Comparison of ENCODE assay signal across 22 cellular contexts in the genomic region with DNA sequence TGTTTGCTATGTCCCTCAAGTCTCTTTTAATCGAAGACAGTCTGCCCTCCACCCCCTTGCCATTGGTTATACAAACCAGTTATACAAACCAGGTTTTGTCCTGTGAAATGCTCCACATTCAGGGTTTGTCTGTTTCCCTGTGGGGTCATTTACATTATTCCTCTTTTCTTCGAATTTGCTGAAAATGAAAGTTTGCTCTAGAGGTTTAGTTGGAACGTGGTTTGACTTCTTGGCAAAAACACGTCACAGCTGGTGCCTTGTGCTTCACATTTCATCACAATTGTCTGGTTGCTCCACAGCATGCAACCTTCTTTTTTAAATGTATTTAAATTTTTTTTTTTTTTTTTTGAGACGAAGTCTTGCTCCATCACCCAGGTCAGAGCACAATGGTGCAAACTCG. TPM values are rescaled to one million over a fixed set of nuclear protein-coding genes. Genes with fewer than 3 reads are reported as not detected.
DNase-seq lines count a peak whose midpoint lies in the region; ATAC-seq and TF ChIP-seq lines count a peak whose summit lies in the region.
"Had no signal": no experiment of that assay in that cellular context is flagged by ENCODE, and none has a peak within 500 bp of the region (broad histone marks: within the 10 kb centered on the region; RNA-seq: fewer than 3 reads in every experiment).

No MANE protein-coding gene starts in this region.

- no peaks in the 10 kb centered on the region for H4K20me1 ChIP-seq in MM.1S (ENCODE audit: insufficient read depth, low read length)

- no peak overlapping the region for H2AFZ ChIP-seq in MM.1S (ENCODE audit: low read length)

- no peak for TF ChIP-seq CTCF in natural killer cell (IDR thresholded peaks at IDR 0.05)
- TF ChIP-seq CTCF in WTC11 (IDR thresholded peaks at IDR 0.05) = no peak
- no peak for TF ChIP-seq CTCF in fibroblast of mammary gland (conservative IDR thresholded peaks at IDR 0.05; ENCODE audit: control insufficient read depth, insufficient read depth, low read depth, low read length)
- no peak for TF ChIP-seq CTCF in upper lobe of right lung (IDR thresholded peaks at IDR 0.05)
- no peak for TF ChIP-seq CTCF in MM.1S (IDR thresholded peaks at IDR 0.05; ENCODE audit: low read length)
- no peak for TF ChIP-seq CTCF in stomach (IDR thresholded peaks at IDR 0.05)

- ATAC-seq in natural killer cell treated with Interleukin-12 subunit alpha and Interleukin-12 subunit beta and Interleukin-15 and Interleukin-18, amount 100 ng/mL, for 72 hours = peak; percentile 37 to 71
- ATAC-seq in natural killer cell (no peak), WTC11 (no peak), upper lobe of right lung (no peak)
- ATAC-seq: Panc1, SK-N-SH treated with all-trans-retinoic acid at 6 μM for 48 hours had no signal

- no peak for TF ChIP-seq EP300 in stomach (IDR thresholded peaks at IDR 0.05)

- intact Hi-C loops in natural killer cell (cut with micrococcal nuclease) (no loop called here), upper lobe of right lung (cut with DNase I) (no loop called here), stomach (cut with DNase I; ENCODE audit: low total_unique reads) (no loop called here)

- no peaks in the 10 kb centered on the region for H3K9me2 ChIP-seq in MM.1S (replicated peaks; ENCODE audit: insufficient read depth, low read length)

- no peaks in the 10 kb centered on the region for H3K9me3 Mint-ChIP-seq in natural killer cell treated with Interleukin-12 subunit alpha and Interleukin-12 subunit beta and Interleukin-15 and Interleukin-18, amount 100 ng/mL, for 72 hours
- H3K9me3 Mint-ChIP-seq in natural killer cell (no peaks in the 10 kb centered on the region), WTC11 (no peaks in the 10 kb centered on the region)

- no peaks in the 10 kb centered on the region for H3K9me3 ChIP-seq in upper lobe of right lung
- no peaks in the 10 kb centered on the region for H3K9me3 ChIP-seq in MM.1S (replicated peaks; ENCODE audit: insufficient read depth, low read length)
- H3K9me3 ChIP-seq in stomach = no peaks in the 10 kb centered on the region
- H3K9me3 ChIP-seq: gastrocnemius medialis, sigmoid colon had no signal

- CTCF ChIA-PET in WTC11 (lab: Charles Lee) = no interaction called here

- H3K79me2 ChIP-seq in MM.1S (ENCODE audit: low read length) = no peaks in the 10 kb centered on the region

- H3F3A ChIP-seq in MM.1S (ENCODE audit: insufficient read depth, low read length) = peaks cover 15% of the 10 kb centered on the region

- peak overlapping the region; percentile 86 to 98 for H3K27ac Mint-ChIP-seq in natural killer cell treated with Interleukin-12 subunit alpha and Interleukin-12 subunit beta and Interleukin-15 and Interleukin-18, amount 100 ng/mL, for 72 hours
- peak overlapping the region in 1 of 2 donors; percentile 41 for H3K27ac Mint-ChIP-seq in natural killer cell
- H3K27ac Mint-ChIP-seq in WTC11 = 0 out of 2 replicates have a peak overlapping the region, but pooled peaks have one; percentile 41

- peaks cover 50 to 54% of the 10 kb centered on the region in 2 donors for H3K4me1 Mint-ChIP-seq in natural killer cell treated with Interleukin-12 subunit alpha and Interleukin-12 subunit beta and Interleukin-15 and Interleukin-18, amount 100 ng/mL, for 72 hours (ENCODE audit: low read depth in 2 of 2)
- H3K4me1 Mint-ChIP-seq in natural killer cell = peaks cover 26 to 27% of the 10 kb centered on the region in 2 donors
- H3K4me1 Mint-ChIP-seq in WTC11 = peaks cover 5% of the 10 kb centered on the region; the same call in 1 of the 2 replicates

- no peaks in the 10 kb centered on the region for H3K27me3 ChIP-seq in upper lobe of right lung
- no peaks in the 10 kb centered on the region for H3K27me3 ChIP-seq in MM.1S (replicated peaks; ENCODE audit: insufficient read depth, low read length)
- no peaks in the 10 kb centered on the region for H3K27me3 ChIP-seq in stomach
- H3K27me3 ChIP-seq: gastrocnemius medialis, sigmoid colon had no signal

- H3K27me3 Mint-ChIP-seq in natural killer cell treated with Interleukin-12 subunit alpha and Interleukin-12 subunit beta and Interleukin-15 and Interleukin-18, amount 100 ng/mL, for 72 hours = no peaks in the 10 kb centered on the region
- H3K27me3 Mint-ChIP-seq in natural killer cell (ENCODE audit: low read depth in 2 of 2) (no peaks in the 10 kb centered on the region), WTC11 (ENCODE audit: low read depth) (no peaks in the 10 kb centered on the region)

- peaks cover 7% of the 10 kb centered on the region for H3K36me3 Mint-ChIP-seq in natural killer cell treated with Interleukin-12 subunit alpha and Interleukin-12 subunit beta and Interleukin-15 and Interleukin-18, amount 100 ng/mL, for 72 hours
- no peaks in the 10 kb centered on the region for H3K36me3 Mint-ChIP-seq in natural killer cell
- no peaks in the 10 kb centered on the region for H3K36me3 Mint-ChIP-seq in WTC11

- no peak for TF ChIP-seq POLR2A in stomach (IDR thresholded peaks at IDR 0.05)

- H3K4me3 ChIP-seq in fibroblast of mammary gland (ENCODE audit: control insufficient read depth, low read depth, low read length) = no peak overlapping the region
- no peak overlapping the region for H3K4me3 ChIP-seq in upper lobe of right lung
- H3K4me3 ChIP-seq in MM.1S (ENCODE audit: low read length) = no peak overlapping the region
- H3K4me3 ChIP-seq in stomach = no peak overlapping the region
- H3K4me3 ChIP-seq: gastrocnemius medialis, sigmoid colon had no signal

- POLR2A ChIA-PET in WTC11 (lab: Charles Lee) = no interaction called here

- peak; percentile 69 for DNase-seq in natural killer cell treated with Interleukin-12 subunit alpha and Interleukin-12 subunit beta and Interleukin-15 and Interleukin-18, amount 100 ng/mL, for 72 hours (ENCODE audit: low spot score)
- DNase-seq in natural killer cell (no peak), WTC11 (ENCODE audit: low spot score) (no peak), fibroblast of mammary gland (ENCODE audit: low read depth) (peak; percentile 57), upper lobe of right lung (no peak), NCI-H1417 (lab: John Stamatoyannopoulos, UW) (no peak), MM.1S (no peak), stomach (no peak)
- DNase-seq: activated effector memory CD4-positive, alpha-beta T cell treated with anti-CD3 and anti-CD28 coated beads, Interleukin-2, amount 50 U/mL, for 16 hours; Calu3; NCI-H2029; NCI-H526 treated with DMSO at 0.1 percent for 48 hours; occipital lobe; sigmoid colon; stimulated activated CD4-positive, alpha-beta T cell treated with anti-CD3 and anti-CD28 coated beads, Interleukin-2, amount 100 ng/mL, for 24 hours had no signal

- WGBS in stomach, 5 donors = 49 to 69% (median 63%) methylated on average over 6 of the region's 6 CpGs

- H3K36me3 ChIP-seq in upper lobe of right lung (no peaks in the 10 kb centered on the region), MM.1S (replicated peaks; ENCODE audit: insufficient read depth, low read length) (no peaks in the 10 kb centered on the region), stomach (no peaks in the 10 kb centered on the region)
- H3K36me3 ChIP-seq: gastrocnemius medialis, sigmoid colon had no signal

- peak overlapping the region; percentile 51 for H3K27ac ChIP-seq in upper lobe of right lung
- no peak overlapping the region for H3K27ac ChIP-seq in MM.1S (ENCODE audit: low read length)
- H3K27ac ChIP-seq in stomach = peak overlapping the region in 1 of 5 donors; percentile 4
- H3K27ac ChIP-seq: gastrocnemius medialis, sigmoid colon had no signal

- H3K4me2 ChIP-seq in MM.1S (ENCODE audit: low read depth, low read length) = no peak overlapping the region

- H3K9ac ChIP-seq in MM.1S (ENCODE audit: low read length) = no peak overlapping the region

- H3K4me1 ChIP-seq in upper lobe of right lung (no peaks in the 10 kb centered on the region), MM.1S (ENCODE audit: low read length) (peaks cover 16% of the 10 kb centered on the region), stomach (no peaks in the 10 kb centered on the region)
- H3K4me1 ChIP-seq: gastrocnemius medialis, sigmoid colon had no signal

- H3K4me3 Mint-ChIP-seq in natural killer cell treated with Interleukin-12 subunit alpha and Interleukin-12 subunit beta and Interleukin-15 and Interleukin-18, amount 100 ng/mL, for 72 hours = peak overlapping the region; percentile 74
- H3K4me3 Mint-ChIP-seq in natural killer cell = no peak overlapping the region
- no peak overlapping the region for H3K4me3 Mint-ChIP-seq in WTC11

RNA-seq across cellular contexts. Expression of gene HAVCR2, which starts 4.2 kb away (rescaled TPM):
- 100 to 1,000 TPM; 378 to 721 TPM for total RNA-seq in natural killer cell treated with Interleukin-12 subunit alpha and Interleukin-12 subunit beta and Interleukin-15 and Interleukin-18, amount 100 ng/mL, for 72 hours
- total RNA-seq in natural killer cell (10 to 100 TPM; 60.0 to 92.2 (median 74.3) TPM), WTC11 (2021) (0.21 to 0.33 TPM (median 0.25 TPM) in 3 replicates), upper lobe of right lung (30.7 TPM), stomach (1 to 10 TPM in 3 of 5 donors, not detected in 2; 3.5 to 9.9 (median 7.8) TPM)
- polyA plus RNA-seq in stomach = 1 to 10 TPM; 1.2 to 2.9 (median 2.1) TPM
- total RNA-seq: G401 had no signal

RNA-seq across cellular contexts. Expression of gene MED7, which starts 29.7 kb away (rescaled TPM):
- 10 to 100 TPM; 14.8 to 16.6 TPM for total RNA-seq in natural killer cell treated with Interleukin-12 subunit alpha and Interleukin-12 subunit beta and Interleukin-15 and Interleukin-18, amount 100 ng/mL, for 72 hours
- total RNA-seq in natural killer cell (10 to 100 TPM in 2 of 3 donors, 1 to 10 TPM in 1; 9.6 to 13.3 (median 12.4) TPM), WTC11 (2021) (11.1 to 11.4 TPM (median 11.2 TPM) in 3 replicates), upper lobe of right lung (10.4 TPM), stomach (10 to 100 TPM in 2 of 5 donors, 1 to 10 TPM in 2, not detected in 1; 4.5 to 20.7 (median 10.0) TPM)
- polyA plus RNA-seq in stomach = 10 to 100 TPM; 10.0 to 15.0 (median 10.3) TPM

RNA-seq across cellular contexts. Expression of gene GARIN3, which starts 53.1 kb away (rescaled TPM):
- not detected for total RNA-seq in natural killer cell treated with Interleukin-12 subunit alpha and Interleukin-12 subunit beta and Interleukin-15 and Interleukin-18, amount 100 ng/mL, for 72 hours
- not detected for total RNA-seq in natural killer cell
- not detected in 3 replicates for total RNA-seq in WTC11 (2021)
- total RNA-seq in upper lobe of right lung = not detected
- not detected for total RNA-seq in stomach
- polyA plus RNA-seq in stomach = not detected
- total RNA-seq: astrocyte, Calu3, chondrocyte, G401, gastrocnemius medialis, occipital lobe, sigmoid colon, temporal lobe had no signal
- polyA plus RNA-seq: sigmoid colon had no signal

RNA-seq across cellular contexts. Expression of gene HAVCR1, which starts 54.1 kb away (rescaled TPM):
- total RNA-seq in natural killer cell treated with Interleukin-12 subunit alpha and Interleukin-12 subunit beta and Interleukin-15 and Interleukin-18, amount 100 ng/mL, for 72 hours = 10 to 100 TPM; 23.9 to 26.5 TPM
- total RNA-seq in natural killer cell = 10 to 100 TPM in 2 of 3 donors, 1 to 10 TPM in 1; 7.2 to 14.6 (median 10.9) TPM
- total RNA-seq in WTC11 (2021) = not detected in 3 replicates
- total RNA-seq in upper lobe of right lung = not detected
- total RNA-seq in stomach = 1 to 10 TPM in 2 of 5 donors, not detected in 3; 2.0 TPM
- polyA plus RNA-seq in stomach = not detected
- total RNA-seq: G401, gastrocnemius medialis, sigmoid colon had no signal

Comparison
In these comparisons a context has a peak if more than half of its experiments do, and no peak if none do; other contexts are left out.
1. ATAC-seq: peak in natural killer cell treated with Interleukin-12 subunit alpha and Interleukin-12 subunit beta and Interleukin-15 and Interleukin-18, amount 100 ng/mL, for 72 hours (2 of 2); none in natural killer cell (0 of 3), WTC11 (single experiment) and upper lobe of right lung (single experiment).
2. DNase-seq: peak in natural killer cell treated with Interleukin-12 subunit alpha and Interleukin-12 subunit beta and Interleukin-15 and Interleukin-18, amount 100 ng/mL, for 72 hours (single experiment) and fibroblast of mammary gland (single experiment); none in natural killer cell (single experiment), WTC11 (single experiment), upper lobe of right lung (single experiment), NCI-H1417 (0 of 3), MM.1S (single experiment) and stomach (single experiment).
3. RNA of gene HAVCR2, which starts 4.2 kb away (total RNA-seq): 378 to 721 TPM in natural killer cell treated with Interleukin-12 subunit alpha and Interleukin-12 subunit beta and Interleukin-15 and Interleukin-18, amount 100 ng/mL, for 72 hours; 60.0 to 92.2 TPM in natural killer cell, 30.7 TPM in upper lobe of right lung (single experiment), 3.5 to 9.9 TPM in stomach and 0.21 to 0.33 TPM in WTC11; every median in the first group is over 4 times any median in the second.